ENCODE assay signal across 8 cellular contexts in genomic region chr19:23065306-23065705, GRCh38.
"Had no signal": no experiment of that assay in that cellular context is flagged by ENCODE, and none has a peak within 500 bp of the region (broad histone marks: within the 10 kb centered on the region; RNA-seq: fewer than 3 reads in every experiment).

No MANE protein-coding gene starts in this region.

- H3K4me2 ChIP-seq: GM23338 had no signal

- H3K27ac ChIP-seq: GM23248 had no signal

- H3K4me3 ChIP-seq: GM23248, GM23338, HAP-1 had no signal

- DNase-seq: GM23248, GOT3, H7, H9, HCEC 1CT, HFFc6 had no signal

- H3K4me1 ChIP-seq: HAP-1 had no signal

- H3K36me3 ChIP-seq: HAP-1 had no signal

- H2AFZ ChIP-seq: GM23248, GM23338 had no signal

- H3K9ac ChIP-seq: GM23248 had no signal

- H3K9me3 ChIP-seq: HAP-1 had no signal
